20 cellular contexts compared by ENCODE assay signal in genomic region chr20:59709636-59710035, GRCh38.
DNase-seq lines count a peak whose midpoint lies in the region; ATAC-seq, FAIRE-seq and TF ChIP-seq lines count a peak whose summit lies in the region.
"Had no signal": no experiment of that assay in that cellular context is flagged by ENCODE, and none has a peak within 500 bp of the region (broad histone marks: within the 10 kb centered on the region; RNA-seq: fewer than 3 reads in every experiment).

No MANE protein-coding gene starts in this region.

- WGBS in HepG2 (ENCODE audit: low lambda C conversion rate), result 0% methylated on average over 1 of the region's 1 CpG
- 44% methylated on average over 1 of the region's 1 CpG for WGBS in right lobe of liver (ENCODE audit: insufficient coverage, low coverage, low lambda C conversion rate, missing lambda C conversion rate)
- WGBS in K562 (ENCODE audit: insufficient coverage, low coverage, missing lambda C conversion rate), result 0% methylated on average over 1 of the region's 1 CpG

- POLR2A ChIA-PET in HepG2 (lab: Yijun Ruan, JAX), result no interaction called here
- POLR2A ChIA-PET in K562 (lab: Yijun Ruan, JAX), result no interaction called here

- H4K20me1 ChIP-seq in HepG2 (ENCODE audit: insufficient read depth, low read length) (no peaks in the 10 kb centered on the region), K562 (replicated peaks; ENCODE audit: control insufficient read depth, insufficient read depth, low read length) (no peaks in the 10 kb centered on the region)

- H3K27me3 Mint-ChIP-seq in osteocyte (ENCODE audit: unreplicated experiment), result no peaks in the 10 kb centered on the region

- BruUV-seq in HepG2 (replicated peaks; lab: Mats Ljungman, UMichigan) (no TSS peak), K562 (replicated peaks; lab: Mats Ljungman, UMichigan) (no TSS peak)

- no peak for ATAC-seq in HepG2
- ATAC-seq in right lobe of liver, result no peak
- ATAC-seq in K562, result no peak

- in situ Hi-C loops in HepG2 (cut with HindIII; ENCODE audit: extremely low pct_ligation_motif_present, low pct_unique_long_range_greater_than_20kb) (no loop called here), K562 (cut with MboI) (no loop called here)

- intact Hi-C loops in HepG2 (cut with micrococcal nuclease; ENCODE audit: unreplicated experiment) (no loop called here), right lobe of liver (cut with DNase I) (no loop called here), K562 (cut with micrococcal nuclease) (no loop called here)

- H3K9ac ChIP-seq in HepG2 (ENCODE audit: insufficient read depth, low read depth, low read length), result no peak overlapping the region
- H3K9ac ChIP-seq in K562 (ENCODE audit: insufficient read depth in 1 of 2, low read depth in 2 of 2, low read length in 2 of 2), result no peak overlapping the region
- H3K9ac ChIP-seq: GM23248 had no signal

- H3K79me2 ChIP-seq in HepG2 (ENCODE audit: insufficient read depth, low read length), result no peaks in the 10 kb centered on the region
- H3K79me2 ChIP-seq in K562 (ENCODE audit: control insufficient read depth, insufficient read depth, low read length), result no peaks in the 10 kb centered on the region

- H3K9me3 ChIP-seq in HepG2 (ENCODE audit: low read length), result peaks cover 16% of the 10 kb centered on the region
- no peaks in the 10 kb centered on the region for H3K9me3 ChIP-seq in right lobe of liver
- H3K9me3 ChIP-seq in K562 (replicated peaks; ENCODE audit: control insufficient read depth, insufficient read depth, low read depth, low read length), result no peaks in the 10 kb centered on the region

- no peaks in the 10 kb centered on the region for H3K36me3 Mint-ChIP-seq in osteocyte (ENCODE audit: unreplicated experiment)
- H3K36me3 Mint-ChIP-seq: CD4-positive, alpha-beta memory T cell had no signal

- H3K4me3 ChIP-seq in HepG2 (replicated peaks in 1 of 3; ENCODE audit: insufficient read depth in 1 of 3, low read depth in 2 of 3, low read length in 3 of 3) (no peak overlapping the region), right lobe of liver (no peak overlapping the region), K562 (no peak overlapping the region)
- H3K4me3 ChIP-seq: GM23248 had no signal

- no peak overlapping the region for H3K27ac ChIP-seq in HepG2 (ENCODE audit: extremely low read length, insufficient read depth, low read length)
- H3K27ac ChIP-seq in right lobe of liver, result no peak overlapping the region
- H3K27ac ChIP-seq in K562 (ENCODE audit: extremely low read depth, low read depth, low read length), result no peak overlapping the region
- H3K27ac ChIP-seq: GM23248 had no signal

- TF ChIP-seq RAD21 in HepG2 (CRISPR knock-in tag; IDR thresholded peaks at IDR 0.05) (no peak), K562 (CRISPR knock-in tag; conservative IDR thresholded peaks at IDR 0.05 in 1 of 2, IDR thresholded peaks at IDR 0.05 in 1 of 2) (no peak)

- H3K27ac Mint-ChIP-seq in osteocyte (ENCODE audit: unreplicated experiment), result no peak overlapping the region
- H3K27ac Mint-ChIP-seq: CD4-positive, alpha-beta memory T cell had no signal

- H3K9me3 Mint-ChIP-seq in osteocyte (ENCODE audit: unreplicated experiment), result peaks cover 30% of the 10 kb centered on the region

- no peak for TF ChIP-seq CTCF in HepG2 (CRISPR knock-in tag; IDR thresholded peaks at IDR 0.05)
- no peak for TF ChIP-seq CTCF in right lobe of liver (IDR thresholded peaks at IDR 0.05)
- no peak for TF ChIP-seq CTCF in K562 (IDR thresholded peaks at IDR 0.05 in 2 of 3, conservative IDR thresholded peaks at IDR 0.05 in 1 of 3; ENCODE audit: insufficient read depth in 2 of 3, low read depth in 1 of 3, low read length in 3 of 3)
- no peak for TF ChIP-seq CTCF in osteocyte (IDR thresholded peaks at IDR 0.05)

- H3K4me2 ChIP-seq in HepG2 (ENCODE audit: low read depth, low read length), result no peak overlapping the region
- no peak overlapping the region for H3K4me2 ChIP-seq in K562 (ENCODE audit: insufficient read depth, low read length)

- no peaks in the 10 kb centered on the region for H3K27me3 ChIP-seq in HepG2 (ENCODE audit: control insufficient read depth in 1 of 2, insufficient read depth in 2 of 2, low read length in 2 of 2)
- no peaks in the 10 kb centered on the region for H3K27me3 ChIP-seq in right lobe of liver
- no peaks in the 10 kb centered on the region for H3K27me3 ChIP-seq in K562 (ENCODE audit: control insufficient read depth in 2 of 2, insufficient read depth in 2 of 2, low read length in 2 of 2)

- H2AFZ ChIP-seq in HepG2 (ENCODE audit: low read length) (no peak overlapping the region), K562 (ENCODE audit: low read depth, low read length) (no peak overlapping the region)
- H2AFZ ChIP-seq: GM23248 had no signal

- DNase-seq in HepG2 (ENCODE audit: low spot score) (no peak), right lobe of liver (no peak), K562 (ENCODE audit: extremely low read depth in 1 of 4, low spot score in 3 of 4) (no peak), osteocyte (ENCODE audit: extremely low spot score, unreplicated experiment) (peak; percentile 15), NCI-H1930 (lab: John Stamatoyannopoulos, UW) (no peak), NCI-H510A (lab: John Stamatoyannopoulos, UW) (no peak)
- DNase-seq: 8988T; C1 segment of cervical spinal cord; Calu3; CD4-positive, alpha-beta memory T cell; COR-L47; DMS53; DMS79 treated with DMSO at 0.1 percent for 48 hours; GF-D8; GM23248; H7; HCEC 1CT had no signal

- TF ChIP-seq EP300 in HepG2 (IDR thresholded peaks at IDR 0.05; ENCODE audit: low read depth in 2 of 2, low read length in 2 of 2) (no peak), HepG2 (CRISPR knock-in tag; IDR thresholded peaks at IDR 0.05; ENCODE audit: borderline replicate concordance) (no peak), K562 (IDR thresholded peaks at IDR 0.05; ENCODE audit: low read length) (no peak)

- no peaks in the 10 kb centered on the region for H3K4me1 Mint-ChIP-seq in osteocyte (ENCODE audit: unreplicated experiment)
- H3K4me1 Mint-ChIP-seq: CD4-positive, alpha-beta memory T cell had no signal

- H3K4me3 Mint-ChIP-seq in osteocyte (ENCODE audit: unreplicated experiment), result no peak overlapping the region
- H3K4me3 Mint-ChIP-seq: CD4-positive, alpha-beta memory T cell had no signal

- no peaks in the 10 kb centered on the region for H3K9me1 ChIP-seq in K562 (ENCODE audit: control insufficient read depth, insufficient read depth, low read length)

- FAIRE-seq in HepG2 (lab: Jason Lieb, UNC) (no peak), K562 (lab: Jason Lieb, UNC) (no peak)
- FAIRE-seq: GM12891, GM18507, H1 had no signal

- H3K36me3 ChIP-seq in HepG2 (replicated peaks in 1 of 2; ENCODE audit: control insufficient read depth in 1 of 2, insufficient read depth in 2 of 2, low read length in 2 of 2) (no peaks in the 10 kb centered on the region), right lobe of liver (no peaks in the 10 kb centered on the region), K562 (ENCODE audit: control insufficient read depth, insufficient read depth, low read length) (no peaks in the 10 kb centered on the region)

- CTCF ChIA-PET in HepG2 (lab: Yijun Ruan, JAX; ENCODE audit: low intra/inter-chr PET ratio, low total read pairs) (no interaction called here), K562 (lab: Yijun Ruan, JAX; ENCODE audit: low intra/inter-chr PET ratio) (no interaction called here)

- TF ChIP-seq POLR2A in HepG2 (IDR thresholded peaks at IDR 0.05; ENCODE audit: insufficient read depth in 1 of 2, low read depth in 2 of 2, low read length in 2 of 2) (no peak), right lobe of liver (IDR thresholded peaks at IDR 0.05) (no peak), K562 (conservative IDR thresholded peaks at IDR 0.05) (no peak)

- H3K4me1 ChIP-seq in HepG2 (ENCODE audit: insufficient read depth, low read length) (no peaks in the 10 kb centered on the region), right lobe of liver (peaks cover 0 to 13% (median 0%) of the 10 kb centered on the region in 4 donors), K562 (replicated peaks in 1 of 2; ENCODE audit: control insufficient read depth in 2 of 2, insufficient read depth in 2 of 2, low read length in 2 of 2) (no peaks in the 10 kb centered on the region)

TF ChIP-seq in HepG2, 621 proteins besides CTCF, POLR2A, EP300 and RAD21 (continues in another document):
- peak; percentile 88 to 93 for TF ChIP-seq MAFK (conservative IDR thresholded peaks at IDR 0.05 in 1 of 2, IDR thresholded peaks at IDR 0.05 in 1 of 2; ENCODE audit: low read length in 2 of 2)

TF ChIP-seq in K562, 482 proteins besides CTCF, POLR2A, EP300 and RAD21 (continues in another document):
- TF ChIP-seq MAFF (IDR thresholded peaks at IDR 0.05; ENCODE audit: low read length), result peak; percentile 47; the same call in 1 of the 2 replicates
- no peak for TF ChIP-seq ZBTB33 (CRISPR knock-in tag; IDR thresholded peaks at IDR 0.05)
- TF ChIP-seq HLTF (IDR thresholded peaks at IDR 0.05), result no peak
- TF ChIP-seq SRSF1 (IDR thresholded peaks at IDR 0.05; ENCODE audit: low read depth, low read length), result no peak
- peak; percentile 64 for TF ChIP-seq MAFG (tag; conservative IDR thresholded peaks at IDR 0.05)
- peak; percentile 84 for TF ChIP-seq C11orf30 (IDR thresholded peaks at IDR 0.05; ENCODE audit: low read depth)
- TF ChIP-seq RBFOX2 (IDR thresholded peaks at IDR 0.05; ENCODE audit: low read depth, low read length), result no peak
- no peak for TF ChIP-seq ZKSCAN8 (CRISPR knock-in tag; IDR thresholded peaks at IDR 0.05)
- TF ChIP-seq NCOR1 (IDR thresholded peaks at IDR 0.05), result no peak

Comparison
In these comparisons a context has a peak if more than half of its experiments do, and no peak if none do; other contexts are left out.
1. Of the 241 proteins assayed by ChIP-seq in both HepG2 and K562: peak only in HepG2: none; only in K562: NFE2; in both: MAFF, MAFG and MAFK; in neither: 237.